Comparison of ENCODE assay signal across 2 cellular contexts in genomic region chr1:29322147-29322694, GRCh38.
TF ChIP-seq lines count a peak whose summit lies in the region.

No MANE protein-coding gene starts in this region.

TF ChIP-seq in HEK293, 187 proteins besides CTCF, POLR2A, EP300 and RAD21:
- TF ChIP-seq, protein P1, sequence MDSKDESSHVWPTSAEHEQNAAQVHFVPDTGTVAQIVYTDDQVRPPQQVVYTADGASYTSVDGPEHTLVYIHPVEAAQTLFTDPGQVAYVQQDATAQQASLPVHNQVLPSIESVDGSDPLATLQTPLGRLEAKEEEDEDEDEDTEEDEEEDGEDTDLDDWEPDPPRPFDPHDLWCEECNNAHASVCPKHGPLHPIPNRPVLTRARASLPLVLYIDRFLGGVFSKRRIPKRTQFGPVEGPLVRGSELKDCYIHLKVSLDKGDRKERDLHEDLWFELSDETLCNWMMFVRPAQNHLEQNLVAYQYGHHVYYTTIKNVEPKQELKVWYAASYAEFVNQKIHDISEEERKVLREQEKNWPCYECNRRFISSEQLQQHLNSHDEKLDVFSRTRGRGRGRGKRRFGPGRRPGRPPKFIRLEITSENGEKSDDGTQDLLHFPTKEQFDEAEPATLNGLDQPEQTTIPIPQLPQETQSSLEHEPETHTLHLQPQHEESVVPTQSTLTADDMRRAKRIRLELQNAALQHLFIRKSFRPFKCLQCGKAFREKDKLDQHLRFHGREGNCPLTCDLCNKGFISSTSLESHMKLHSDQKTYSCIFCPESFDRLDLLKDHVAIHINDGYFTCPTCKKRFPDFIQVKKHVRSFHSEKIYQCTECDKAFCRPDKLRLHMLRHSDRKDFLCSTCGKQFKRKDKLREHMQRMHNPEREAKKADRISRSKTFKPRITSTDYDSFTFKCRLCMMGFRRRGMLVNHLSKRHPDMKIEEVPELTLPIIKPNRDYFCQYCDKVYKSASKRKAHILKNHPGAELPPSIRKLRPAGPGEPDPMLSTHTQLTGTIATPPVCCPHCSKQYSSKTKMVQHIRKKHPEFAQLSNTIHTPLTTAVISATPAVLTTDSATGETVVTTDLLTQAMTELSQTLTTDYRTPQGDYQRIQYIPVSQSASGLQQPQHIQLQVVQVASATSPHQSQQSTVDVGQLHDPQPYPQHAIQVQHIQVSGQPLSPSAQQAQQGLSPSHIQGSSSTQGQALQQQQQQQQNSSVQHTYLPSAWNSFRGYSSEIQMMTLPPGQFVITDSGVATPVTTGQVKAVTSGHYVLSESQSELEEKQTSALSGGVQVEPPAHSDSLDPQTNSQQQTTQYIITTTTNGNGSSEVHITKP (tag by site-specific recombination; IDR thresholded peaks at IDR 0.05): peak; percentile 37; the same call in 1 of the 2 replicates
- TF ChIP-seq EGR2 (tag by site-specific recombination; IDR thresholded peaks at IDR 0.05; ENCODE audit: low read depth): peak; percentile 89
- TF ChIP-seq ZFHX2 (tag by site-specific recombination; conservative IDR thresholded peaks at IDR 0.05): peak; percentile 84
- no peak for TF ChIP-seq HOXD13 (CRISPR knock-in tag; IDR thresholded peaks at IDR 0.05; ENCODE audit: borderline replicate concordance)

TF ChIP-seq in K562, 482 proteins besides CTCF, POLR2A, EP300 and RAD21 (continued from another document):
- TF ChIP-seq, protein P2, sequence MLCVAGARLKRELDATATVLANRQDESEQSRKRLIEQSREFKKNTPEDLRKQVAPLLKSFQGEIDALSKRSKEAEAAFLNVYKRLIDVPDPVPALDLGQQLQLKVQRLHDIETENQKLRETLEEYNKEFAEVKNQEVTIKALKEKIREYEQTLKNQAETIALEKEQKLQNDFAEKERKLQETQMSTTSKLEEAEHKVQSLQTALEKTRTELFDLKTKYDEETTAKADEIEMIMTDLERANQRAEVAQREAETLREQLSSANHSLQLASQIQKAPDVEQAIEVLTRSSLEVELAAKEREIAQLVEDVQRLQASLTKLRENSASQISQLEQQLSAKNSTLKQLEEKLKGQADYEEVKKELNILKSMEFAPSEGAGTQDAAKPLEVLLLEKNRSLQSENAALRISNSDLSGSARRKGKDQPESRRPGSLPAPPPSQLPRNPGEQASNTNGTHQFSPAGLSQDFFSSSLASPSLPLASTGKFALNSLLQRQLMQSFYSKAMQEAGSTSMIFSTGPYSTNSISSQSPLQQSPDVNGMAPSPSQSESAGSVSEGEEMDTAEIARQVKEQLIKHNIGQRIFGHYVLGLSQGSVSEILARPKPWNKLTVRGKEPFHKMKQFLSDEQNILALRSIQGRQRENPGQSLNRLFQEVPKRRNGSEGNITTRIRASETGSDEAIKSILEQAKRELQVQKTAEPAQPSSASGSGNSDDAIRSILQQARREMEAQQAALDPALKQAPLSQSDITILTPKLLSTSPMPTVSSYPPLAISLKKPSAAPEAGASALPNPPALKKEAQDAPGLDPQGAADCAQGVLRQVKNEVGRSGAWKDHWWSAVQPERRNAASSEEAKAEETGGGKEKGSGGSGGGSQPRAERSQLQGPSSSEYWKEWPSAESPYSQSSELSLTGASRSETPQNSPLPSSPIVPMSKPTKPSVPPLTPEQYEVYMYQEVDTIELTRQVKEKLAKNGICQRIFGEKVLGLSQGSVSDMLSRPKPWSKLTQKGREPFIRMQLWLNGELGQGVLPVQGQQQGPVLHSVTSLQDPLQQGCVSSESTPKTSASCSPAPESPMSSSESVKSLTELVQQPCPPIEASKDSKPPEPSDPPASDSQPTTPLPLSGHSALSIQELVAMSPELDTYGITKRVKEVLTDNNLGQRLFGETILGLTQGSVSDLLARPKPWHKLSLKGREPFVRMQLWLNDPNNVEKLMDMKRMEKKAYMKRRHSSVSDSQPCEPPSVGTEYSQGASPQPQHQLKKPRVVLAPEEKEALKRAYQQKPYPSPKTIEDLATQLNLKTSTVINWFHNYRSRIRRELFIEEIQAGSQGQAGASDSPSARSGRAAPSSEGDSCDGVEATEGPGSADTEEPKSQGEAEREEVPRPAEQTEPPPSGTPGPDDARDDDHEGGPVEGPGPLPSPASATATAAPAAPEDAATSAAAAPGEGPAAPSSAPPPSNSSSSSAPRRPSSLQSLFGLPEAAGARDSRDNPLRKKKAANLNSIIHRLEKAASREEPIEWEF (CRISPR knock-in tag; IDR thresholded peaks at IDR 0.05): no peak
- TF ChIP-seq ZBTB7A (IDR thresholded peaks at IDR 0.05; ENCODE audit: borderline replicate concordance, control insufficient read depth, low read depth, low read length): no peak
- no peak for TF ChIP-seq RBM22 (IDR thresholded peaks at IDR 0.05; ENCODE audit: low read depth, low read length, poor library complexity, severe bottlenecking)
- TF ChIP-seq RBM34 (IDR thresholded peaks at IDR 0.05; ENCODE audit: borderline replicate concordance, insufficient read depth, low read length): no peak
- TF ChIP-seq CXXC5 (CRISPR knock-in tag; IDR thresholded peaks at IDR 0.05): no peak
- TF ChIP-seq NELFE (IDR thresholded peaks at IDR 0.05; ENCODE audit: insufficient read depth, insufficient read length): no peak
- no peak for TF ChIP-seq ZNF407 (IDR thresholded peaks at IDR 0.05; ENCODE audit: low read depth)
- TF ChIP-seq ATF6 (CRISPR knock-in tag; IDR thresholded peaks at IDR 0.05): no peak
- no peak for TF ChIP-seq PHF21A (IDR thresholded peaks at IDR 0.05; ENCODE audit: borderline replicate concordance, low read depth)
